1 cellular context compared by ENCODE assay signal in genomic region chr4:36332782-36333131, GRCh38.
TF ChIP-seq lines count a peak whose summit lies in the region.

No MANE protein-coding gene starts in this region.

TF ChIP-seq in GM12878, 131 proteins besides CTCF, POLR2A, EP300 and RAD21 (continued from another document):
- TF ChIP-seq E2F8 (IDR thresholded peaks at IDR 0.05; ENCODE audit: low read depth, partially characterized antibody) (no peak), NR2C2 (IDR thresholded peaks at IDR 0.05; ENCODE audit: borderline replicate concordance, control insufficient read depth, insufficient read length, low read depth) (no peak), SMC3 (IDR thresholded peaks at IDR 0.05; ENCODE audit: borderline replicate concordance, low read length) (peak; percentile 16; the same call in 1 of the 2 replicates), SUZ12 (IDR thresholded peaks at IDR 0.05; ENCODE audit: unreplicated experiment) (no peak), BACH1 (IDR thresholded peaks at IDR 0.05; ENCODE audit: borderline replicate concordance) (peak; percentile 42; the same call in 1 of the 2 replicates), SUPT20H (IDR thresholded peaks at IDR 0.05; ENCODE audit: borderline replicate concordance, control insufficient read depth, low read depth, low read length) (no peak), ATF2 (IDR thresholded peaks at IDR 0.05; ENCODE audit: low read length) (peak; percentile 82), SIX5 (IDR thresholded peaks at IDR 0.05; ENCODE audit: low read depth, low read length, severe bottlenecking) (no peak), BCL11A (IDR thresholded peaks at IDR 0.05; ENCODE audit: low read depth, low read length) (peak; percentile 67), SKIL (IDR thresholded peaks at IDR 0.05; ENCODE audit: low read depth, poor library complexity, severe bottlenecking) (peak; percentile 45), BHLHE40 (IDR thresholded peaks at IDR 0.05; ENCODE audit: borderline replicate concordance in 1 of 2, low read depth in 2 of 2, low read length in 1 of 2) (peak; percentile 33 to 72; a peak in 2 of 4 replicates), JUNB (IDR thresholded peaks at IDR 0.05) (peak; percentile 98), CREM (IDR thresholded peaks at IDR 0.05; ENCODE audit: low read depth) (peak; percentile 54; the same call in 1 of the 2 replicates), ATF7 (IDR thresholded peaks at IDR 0.05; ENCODE audit: low read depth) (peak; percentile 61), DPF2 (IDR thresholded peaks at IDR 0.05) (0 out of 2 replicates have a peak, but pooled peaks have one; percentile 2), KDM1A (IDR thresholded peaks at IDR 0.05; ENCODE audit: borderline replicate concordance) (no peak), KAT2A (conservative IDR thresholded peaks at IDR 0.05; ENCODE audit: control insufficient read depth, low read depth, low read length) (no peak), RELB (IDR thresholded peaks at IDR 0.05; ENCODE audit: low read depth) (0 out of 2 replicates have a peak, but pooled peaks have one; percentile 50), JUND (IDR thresholded peaks at IDR 0.05; ENCODE audit: low read depth, low read length) (peak; percentile 49; the same call in 1 of the 2 replicates), NFIC (IDR thresholded peaks at IDR 0.05; ENCODE audit: low read depth, low read length) (peak; percentile 94), FOXM1 (IDR thresholded peaks at IDR 0.05; ENCODE audit: low read depth, low read length) (peak; percentile 83), ZNF384 (IDR thresholded peaks at IDR 0.05; ENCODE audit: borderline replicate concordance, low read depth, low read length) (no peak), ZNF274 (IDR thresholded peaks at IDR 0.05; ENCODE audit: insufficient read depth, insufficient read length) (no peak), BRCA1 (IDR thresholded peaks at IDR 0.05; ENCODE audit: low read depth, low read length) (no peak), PML (IDR thresholded peaks at IDR 0.05; ENCODE audit: low read length) (peak; percentile 10; the same call in 1 of the 2 replicates), POU2F2 (IDR thresholded peaks at IDR 0.05; ENCODE audit: borderline replicate concordance, low read depth, low read length) (peak; percentile 91), YBX1 (IDR thresholded peaks at IDR 0.05) (no peak), IRF4 (IDR thresholded peaks at IDR 0.05; ENCODE audit: low read depth, low read length) (peak; percentile 68; the same call in 1 of the 2 replicates)
